Comparison of ENCODE assay signal across 16 cellular contexts in the genomic region with DNA sequence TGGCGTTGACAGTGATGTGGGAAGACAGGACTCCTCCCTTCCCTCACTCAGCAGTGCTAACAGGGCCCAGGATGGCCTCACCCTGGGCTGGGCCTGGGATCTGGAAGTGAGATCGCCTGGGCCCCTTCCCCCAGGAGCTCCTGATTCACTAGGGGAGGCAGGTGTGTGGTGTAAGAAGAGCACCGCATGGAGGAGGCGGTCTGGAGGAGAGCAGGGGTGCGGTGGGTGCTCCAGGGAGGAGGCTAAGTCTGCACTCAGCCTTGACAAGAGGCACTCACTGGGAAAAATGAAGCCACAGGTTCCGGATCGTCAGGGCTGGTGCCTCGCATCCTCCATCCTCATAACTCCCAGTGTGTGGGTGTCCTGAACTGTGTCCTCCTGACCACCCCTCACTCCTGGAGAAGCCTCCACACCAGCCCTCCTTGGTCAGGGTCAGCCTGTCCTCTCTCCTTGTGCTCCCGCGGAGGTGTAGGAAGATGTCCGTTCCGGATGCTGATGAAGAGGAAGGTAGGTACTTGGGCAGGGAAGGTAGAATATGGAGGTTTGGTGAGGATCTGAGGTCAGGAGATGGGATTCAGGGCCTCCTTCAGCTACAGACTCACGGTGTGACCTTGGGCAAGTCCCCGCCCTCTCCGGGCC.
"Had no signal": no experiment of that assay in that cellular context is flagged by ENCODE, and none has a peak within 500 bp of the region (broad histone marks: within the 10 kb centered on the region; RNA-seq: fewer than 3 reads in every experiment).

No MANE protein-coding gene starts in this region.

- H3K36me3 ChIP-seq: colonic mucosa, esophagus muscularis mucosa, ovary, sigmoid colon, SJSA1, spleen had no signal

- H3K4me3 Mint-ChIP-seq: activated naive CD4-positive, alpha-beta T cell treated with anti-CD3 and anti-CD28 coated beads, Interleukin-2, amount 10 ng/mL, durations not matched to agents 7 days and 5 days; activated T-helper 17 cell treated with anti-CD3 and anti-CD28 coated beads, Interleukin-2, amount 50 U/mL, for 72 hours; stimulated activated naive CD8-positive, alpha-beta T cell treated with anti-CD3 and anti-CD28 coated beads, Interleukin-15, Interleukin-2, amounts not matched to agents 100 ng/mL and 50 ng/mL, for 24 hours; T-helper 2 cell treated with Interferon-gamma antibody and Interleukin-4, amounts not matched to agents 5 μg/mL and 100 μg/mL, for 36 hours had no signal

- DNase-seq: activated CD4-positive, alpha-beta T cell treated with anti-CD3 and anti-CD28 coated beads, Interleukin-2, amount 50 U/mL, for 1 hour; activated CD4-positive, CD25-positive, alpha-beta regulatory T cell; activated naive CD4-positive, alpha-beta T cell treated with anti-CD3 and anti-CD28 coated beads, Interleukin-2, amount 10 ng/mL, durations not matched to agents 7 days and 5 days; caudate nucleus; colonic mucosa; effector CD4-positive, alpha-beta T cell; sigmoid colon; spleen; testis had no signal

- H3K4me1 Mint-ChIP-seq: activated naive CD4-positive, alpha-beta T cell treated with anti-CD3 and anti-CD28 coated beads, Interleukin-2, amount 10 ng/mL, durations not matched to agents 7 days and 5 days; activated T-helper 17 cell treated with anti-CD3 and anti-CD28 coated beads, Interleukin-2, amount 50 U/mL, for 72 hours had no signal

- H3K27ac Mint-ChIP-seq: activated naive CD4-positive, alpha-beta T cell treated with anti-CD3 and anti-CD28 coated beads, Interleukin-2, amount 10 ng/mL, durations not matched to agents 7 days and 5 days; activated T-helper 17 cell treated with anti-CD3 and anti-CD28 coated beads, Interleukin-2, amount 50 U/mL, for 72 hours; stimulated activated naive CD8-positive, alpha-beta T cell treated with anti-CD3 and anti-CD28 coated beads, Interleukin-15, Interleukin-2, amounts not matched to agents 100 ng/mL and 50 ng/mL, for 24 hours; T-helper 2 cell treated with Interferon-gamma antibody and Interleukin-4, amounts not matched to agents 5 μg/mL and 100 μg/mL, for 36 hours had no signal

- ATAC-seq: activated T-helper 17 cell treated with anti-CD3 and anti-CD28 coated beads, Interleukin-2, amount 50 U/mL, for 72 hours had no signal

- H3K4me1 ChIP-seq: colonic mucosa, esophagus muscularis mucosa, sigmoid colon, SJSA1, spleen had no signal

- H3K36me3 Mint-ChIP-seq: activated naive CD4-positive, alpha-beta T cell treated with anti-CD3 and anti-CD28 coated beads, Interleukin-2, amount 10 ng/mL, durations not matched to agents 7 days and 5 days had no signal

- H3K9me3 ChIP-seq: colonic mucosa, ovary, SJSA1, testis had no signal

- H3K9me3 Mint-ChIP-seq: activated naive CD4-positive, alpha-beta T cell treated with anti-CD3 and anti-CD28 coated beads, Interleukin-2, amount 10 ng/mL, durations not matched to agents 7 days and 5 days; activated T-helper 17 cell treated with anti-CD3 and anti-CD28 coated beads, Interleukin-2, amount 50 U/mL, for 72 hours; stimulated activated naive CD8-positive, alpha-beta T cell treated with anti-CD3 and anti-CD28 coated beads, Interleukin-15, Interleukin-2, amounts not matched to agents 100 ng/mL and 50 ng/mL, for 24 hours; T-helper 2 cell treated with Interferon-gamma antibody and Interleukin-4, amounts not matched to agents 5 μg/mL and 100 μg/mL, for 36 hours had no signal

- H3K4me3 ChIP-seq: colonic mucosa, esophagus muscularis mucosa, hepatocyte, ovary, sigmoid colon, SJSA1, spleen had no signal

- H3K27ac ChIP-seq: colonic mucosa, esophagus muscularis mucosa, hepatocyte, sigmoid colon, SJSA1, spleen, testis had no signal

- H3K27me3 ChIP-seq: colonic mucosa, hepatocyte, ovary, sigmoid colon, testis had no signal
